Comparison of ENCODE assay signal across 1 cellular context in genomic region chr16:23146877-23147601, GRCh38.
TF ChIP-seq lines count a peak whose summit lies in the region.

No MANE protein-coding gene starts in this region.

TF ChIP-seq in H1, 55 proteins besides CTCF, POLR2A, EP300 and RAD21:
- TF ChIP-seq SP2 (IDR thresholded peaks at IDR 0.05; ENCODE audit: low read length) (no peak), JUND (IDR thresholded peaks at IDR 0.05; ENCODE audit: low read length) (no peak), JUN (IDR thresholded peaks at IDR 0.05; ENCODE audit: low read depth, low read length) (no peak), BACH1 (IDR thresholded peaks at IDR 0.05; ENCODE audit: low read length) (no peak), NANOG (IDR thresholded peaks at IDR 0.05; ENCODE audit: insufficient read depth, low read depth, low read length, poor library complexity, severe bottlenecking) (no peak), USF2 (IDR thresholded peaks at IDR 0.05; ENCODE audit: low read length) (no peak), MAFK (IDR thresholded peaks at IDR 0.05; ENCODE audit: low read depth, low read length) (no peak), CREB1 (IDR thresholded peaks at IDR 0.05) (no peak), SUZ12 (IDR thresholded peaks at IDR 0.05; ENCODE audit: low read length) (no peak)
